Comparison of ENCODE assay signal across 8 cellular contexts in genomic region chr7:28180364-28181147, GRCh38. TPM values are rescaled to one million over a fixed set of nuclear protein-coding genes. Genes with fewer than 3 reads are reported as not detected.
A peak's percentile ranks its signal among the peaks of the same experiment; 100 is the strongest.
DNase-seq lines count a peak whose midpoint lies in the region; ATAC-seq and TF ChIP-seq lines count a peak whose summit lies in the region.

JAZF1 (minus strand) TSS chr7:28180795.

- H3K4me1 ChIP-seq in BLaER1 treated with 17β-estradiol and CSF1 and Interleukin-3, amounts not matched to agents 10 nM and 100 nM, result peaks cover 32 to 84% (median 53%) of the 10 kb centered on the region in 10 experiments
- peaks cover 13% of the 10 kb centered on the region for H3K4me1 ChIP-seq in RWPE2 (ENCODE audit: insufficient read depth, poor library complexity, severe bottlenecking)
- peaks cover 0 to 60% (median 8%) of the 10 kb centered on the region in 3 donors for H3K4me1 ChIP-seq in gastroesophageal sphincter

- H3K4me3 Mint-ChIP-seq in neural crest cell, result peak within 1 kb of the TSS; percentile 90

- H3K27ac ChIP-seq in BLaER1 treated with 17β-estradiol and CSF1 and Interleukin-3, amounts not matched to agents 10 nM and 100 nM, result peak within 1 kb of the TSS; percentile 65 to 85 (median 75); a peak in 19 of 22 replicates
- H3K27ac ChIP-seq in HL-60 (replicated peaks) (no peak within 1 kb of the TSS; the same call in 1 of the 2 replicates), RWPE2 (ENCODE audit: poor library complexity, severe bottlenecking) (peak within 1 kb of the TSS; percentile 49), gastroesophageal sphincter (peak within 1 kb of the TSS; percentile 44 to 93 (median 92)), temporal lobe (ENCODE audit: low read depth, low read length) (peak within 1 kb of the TSS; percentile 57)

- H3K4me2 ChIP-seq in BLaER1 treated with 17β-estradiol and CSF1 and Interleukin-3, amounts not matched to agents 10 nM and 100 nM, result peak within 1 kb of the TSS; percentile 52 to 99 (median 87)

- DNase-seq in HL-60 (ENCODE audit: low read depth in 1 of 2, low spot score in 1 of 2) (peak in 1 of 2 experiments; percentile 19), RWPE2 (ENCODE audit: low spot score) (peak; percentile 64), neural crest cell (ENCODE audit: low read depth, low spot score) (peak; percentile 48)
- peak; percentile 62 for DNase-seq in activated naive CD4-positive, alpha-beta T cell treated with Interleukin-2 at 50 U/mL for 16 hours

- 1 to 3% methylated on average over 5 to 14 of the region's 64 CpGs for WGBS in gastroesophageal sphincter (ENCODE audit: low coverage in 1 of 2), 2 donors

- peaks cover 0 to 33% (median 8%) of the 10 kb centered on the region in 11 experiments; a peak in 13 of 22 replicates for H4K20me1 ChIP-seq in BLaER1 treated with 17β-estradiol and CSF1 and Interleukin-3, amounts not matched to agents 10 nM and 100 nM

- H3K27me3 ChIP-seq in BLaER1 treated with 17β-estradiol and CSF1 and Interleukin-3, amounts not matched to agents 10 nM and 100 nM, result no peaks in the 10 kb centered on the region
- H3K27me3 ChIP-seq in HL-60 (ENCODE audit: insufficient read depth, poor library complexity, severe bottlenecking) (no peaks in the 10 kb centered on the region), RWPE2 (ENCODE audit: insufficient read depth, poor library complexity, severe bottlenecking) (no peaks in the 10 kb centered on the region), gastroesophageal sphincter (no peaks in the 10 kb centered on the region)

- H3K36me3 ChIP-seq in BLaER1 treated with 17β-estradiol and CSF1 and Interleukin-3, amounts not matched to agents 10 nM and 100 nM, result no peaks in the 10 kb centered on the region
- H3K36me3 ChIP-seq in RWPE2 (ENCODE audit: low read depth), result no peaks in the 10 kb centered on the region
- no peaks in the 10 kb centered on the region for H3K36me3 ChIP-seq in gastroesophageal sphincter

- H3K4me1 Mint-ChIP-seq in neural crest cell, result peaks cover 12% of the 10 kb centered on the region

- no peak for TF ChIP-seq CTCF in HL-60 (IDR thresholded peaks at IDR 0.05; ENCODE audit: insufficient read depth, low read length)
- TF ChIP-seq CTCF in RWPE2 (IDR thresholded peaks at IDR 0.05; ENCODE audit: poor library complexity, severe bottlenecking), result no peak
- TF ChIP-seq CTCF in gastroesophageal sphincter (IDR thresholded peaks at IDR 0.05), result no peak
- TF ChIP-seq CTCF in neural crest cell (conservative IDR thresholded peaks at IDR 0.05), result no peak

- no peak within 1 kb of the TSS for H3K27ac Mint-ChIP-seq in neural crest cell (ENCODE audit: unreplicated experiment)

- H3K4me3 ChIP-seq in BLaER1 treated with 17β-estradiol and CSF1 and Interleukin-3, amounts not matched to agents 10 nM and 100 nM, result peak within 1 kb of the TSS; percentile 69 to 88 (median 78)
- H3K4me3 ChIP-seq in HL-60 (replicated peaks; ENCODE audit: insufficient read depth, low read length) (peak within 1 kb of the TSS; percentile 73), RWPE2 (ENCODE audit: severe bottlenecking) (peak within 1 kb of the TSS; percentile 55), gastroesophageal sphincter (peak within 1 kb of the TSS; percentile 79 to 82)

- H3K36me3 Mint-ChIP-seq in neural crest cell (ENCODE audit: low read depth), result no peaks in the 10 kb centered on the region

- H3K9me3 Mint-ChIP-seq in neural crest cell, result no peaks in the 10 kb centered on the region

- H3K9me3 ChIP-seq in BLaER1 treated with 17β-estradiol and CSF1 and Interleukin-3, amounts not matched to agents 10 nM and 100 nM (replicated peaks in 1 of 11), result no peaks in the 10 kb centered on the region
- H3K9me3 ChIP-seq in RWPE2 (ENCODE audit: severe bottlenecking) (no peaks in the 10 kb centered on the region), gastroesophageal sphincter (no peaks in the 10 kb centered on the region)

- no peak for TF ChIP-seq EP300 in gastroesophageal sphincter (IDR thresholded peaks at IDR 0.05)

- H3K27me3 Mint-ChIP-seq in neural crest cell (ENCODE audit: low read depth), result peaks cover 54% of the 10 kb centered on the region

- no peak for TF ChIP-seq POLR2A in gastroesophageal sphincter (IDR thresholded peaks at IDR 0.05)

- peak; percentile 51 for ATAC-seq in RWPE2 (ENCODE audit: low read depth)
- ATAC-seq in gastroesophageal sphincter, result peak; percentile 63
- no peak for ATAC-seq in GM19351 (IDR thresholded peaks at IDR 0.05; ENCODE audit: unreplicated experiment)

- H3K9ac ChIP-seq in BLaER1 treated with 17β-estradiol and CSF1 and Interleukin-3, amounts not matched to agents 10 nM and 100 nM, result peak within 1 kb of the TSS; percentile 73 to 88 (median 84); a peak in 21 of 22 replicates

RNA-seq across cellular contexts. Expression of gene JAZF1, which starts in this region (rescaled TPM):
- total RNA-seq in gastroesophageal sphincter (10 to 100 TPM; 27.8 to 36.5 (median 30.5) TPM), neural crest cell (3.1 and 3.6 TPM in 2 replicates), temporal lobe (41.6 TPM)
